In genomic region chr5:141922827-141923442, GRCh38 we compare ENCODE assay signal across 8 cellular contexts. TPM values are rescaled to one million over a fixed set of nuclear protein-coding genes. Genes with fewer than 3 reads are reported as not detected.
DNase-seq lines count a peak whose midpoint lies in the region; ATAC-seq, FAIRE-seq and TF ChIP-seq lines count a peak whose summit lies in the region.
"Not testable (repeated sequence)": the region's sequence is repeated elsewhere in the genome, so short reads cannot be mapped to it uniquely, and the experiment has no call there.

No MANE protein-coding gene starts in this region.

- H3K27ac Mint-ChIP-seq in T-helper 2 cell treated with Interferon-gamma antibody and Interleukin-4, amounts not matched to agents 5 μg/mL and 100 μg/mL, for 36 hours, result peak overlapping the region; percentile 95

- peaks cover 24% of the 10 kb centered on the region for H3K36me3 Mint-ChIP-seq in T-helper 2 cell treated with Interferon-gamma antibody and Interleukin-4, amounts not matched to agents 5 μg/mL and 100 μg/mL, for 36 hours (ENCODE audit: low read depth)

- FAIRE-seq in K562 (lab: Jason Lieb, UNC), result not testable (repeated sequence)

- H3K4me3 Mint-ChIP-seq in T-helper 2 cell treated with Interferon-gamma antibody and Interleukin-4, amounts not matched to agents 5 μg/mL and 100 μg/mL, for 36 hours, result peak overlapping the region; percentile 95

- WGBS in K562 (ENCODE audit: insufficient coverage, low coverage, missing lambda C conversion rate), result 12% methylated on average over 21 of the region's 28 CpGs
- WGBS in lung, 2 donors, result 57 to 60% methylated on average over 28 of the region's 28 CpGs

- ATAC-seq in HG03460 (IDR thresholded peaks at IDR 0.05; ENCODE audit: unreplicated experiment) (peak; percentile 7), K562 (peak; percentile 12)
- ATAC-seq in lung (ENCODE audit: insufficient read depth, low FRiP score), result not testable (repeated sequence)

- not testable (repeated sequence) for BruUV-seq in K562 (replicated peaks; lab: Mats Ljungman, UMichigan)

- not testable (repeated sequence) for H3K27me3 ChIP-seq in K562 (ENCODE audit: control insufficient read depth in 2 of 2, insufficient read depth in 2 of 2, low read length in 2 of 2); lung (ENCODE audit: control insufficient read depth, insufficient read depth); rectal smooth muscle tissue (ENCODE audit: control insufficient read depth, insufficient read depth, low read length); vagina

- H3K9me3 ChIP-seq in K562 (replicated peaks; ENCODE audit: control insufficient read depth, insufficient read depth, low read depth, low read length); lung (ENCODE audit: control insufficient read depth in 2 of 2, insufficient read depth in 1 of 2, low read length in 1 of 2); vagina: not testable (repeated sequence)

- intact Hi-C loops in K562 (cut with micrococcal nuclease), result loop anchor here (2.0 kb wide), 1 partner anchor 74 kb away; no protein-coding TSS in a partner anchor
- intact Hi-C loops in vagina (cut with DNase I), result loop anchor here (5.0 kb wide), 1 partner anchor 46 kb away; the partner anchor contains the start of gene PCDH1

- H3K27ac ChIP-seq in K562 (ENCODE audit: extremely low read depth, low read depth, low read length), result peak overlapping the region; percentile 91
- peak overlapping the region; percentile 91 to 98 for H3K27ac ChIP-seq in lung (ENCODE audit: low read depth in 1 of 2, low read length in 1 of 2)
- peak overlapping the region; percentile 98 for H3K27ac ChIP-seq in rectal smooth muscle tissue (ENCODE audit: low read depth, low read length)
- H3K27ac ChIP-seq in vagina, result peak overlapping the region; percentile 95

- CTCF ChIA-PET in K562 (lab: Yijun Ruan, JAX; ENCODE audit: low intra/inter-chr PET ratio), result not testable (repeated sequence)

- POLR2A ChIA-PET in K562 (lab: Yijun Ruan, JAX), result interaction anchor here (0.6 to 2.2 kb wide), 13 partner anchors 8 to 289 kb away, joined by 3 to 10 read pairs (median 5); partner anchors contain the start of gene RNF14

- H4K20me1 ChIP-seq in K562 (replicated peaks; ENCODE audit: control insufficient read depth, insufficient read depth, low read length), result not testable (repeated sequence)

- in situ Hi-C loops in K562 (cut with MboI), result not testable (repeated sequence)

- not testable (repeated sequence) for H3K9me3 Mint-ChIP-seq in T-helper 2 cell treated with Interferon-gamma antibody and Interleukin-4, amounts not matched to agents 5 μg/mL and 100 μg/mL, for 36 hours

- not testable (repeated sequence) for TF ChIP-seq POLR2A in K562 (conservative IDR thresholded peaks at IDR 0.05); vagina (IDR thresholded peaks at IDR 0.05)

- peaks cover 27% of the 10 kb centered on the region for H3K36me3 ChIP-seq in K562 (ENCODE audit: control insufficient read depth, insufficient read depth, low read length)
- H3K36me3 ChIP-seq in lung (ENCODE audit: control insufficient read depth in 2 of 2, insufficient read depth in 2 of 2, low read length in 2 of 2), result peaks cover 14 to 19% of the 10 kb centered on the region in 2 donors
- peaks cover 14% of the 10 kb centered on the region for H3K36me3 ChIP-seq in rectal smooth muscle tissue (ENCODE audit: control insufficient read depth, insufficient read depth, low read length)
- peaks cover 0 to 24% of the 10 kb centered on the region in 2 donors for H3K36me3 ChIP-seq in vagina

- TF ChIP-seq EP300 in K562 (IDR thresholded peaks at IDR 0.05; ENCODE audit: low read length), result not testable (repeated sequence)

- peaks cover 21% of the 10 kb centered on the region for H3K79me2 ChIP-seq in K562 (ENCODE audit: control insufficient read depth, insufficient read depth, low read length)

- H3K4me3 ChIP-seq in GM12865 (ENCODE audit: low read depth, low read length), result peak overlapping the region; percentile 80
- H3K4me3 ChIP-seq in K562, result peak overlapping the region; percentile 76
- peak overlapping the region; percentile 84 for H3K4me3 ChIP-seq in fibroblast of pulmonary artery (replicated peaks; ENCODE audit: low read depth, low read length)
- peak overlapping the region; percentile 55 for H3K4me3 ChIP-seq in lung
- peak overlapping the region; percentile 94 for H3K4me3 ChIP-seq in rectal smooth muscle tissue (ENCODE audit: low read length)
- H3K4me3 ChIP-seq in vagina, result peak overlapping the region; percentile 64 to 69

- H3K4me1 Mint-ChIP-seq in T-helper 2 cell treated with Interferon-gamma antibody and Interleukin-4, amounts not matched to agents 5 μg/mL and 100 μg/mL, for 36 hours (ENCODE audit: low read depth), result peaks cover 13% of the 10 kb centered on the region

- not testable (repeated sequence) for TF ChIP-seq CTCF in GM12865 (IDR thresholded peaks at IDR 0.05; ENCODE audit: insufficient read depth, low read depth, low read length, missing control alignments); K562 (IDR thresholded peaks at IDR 0.05 in 2 of 3, conservative IDR thresholded peaks at IDR 0.05 in 1 of 3; ENCODE audit: insufficient read depth in 2 of 3, low read depth in 1 of 3, low read length in 3 of 3); fibroblast of pulmonary artery (IDR thresholded peaks at IDR 0.05; ENCODE audit: low read length, missing control alignments); lung (IDR thresholded peaks at IDR 0.05; ENCODE audit: control extremely low read depth, extremely low read depth); vagina (IDR thresholded peaks at IDR 0.05)

- H3K9me1 ChIP-seq in K562 (ENCODE audit: control insufficient read depth, insufficient read depth, low read length), result not testable (repeated sequence)

- peak overlapping the region; percentile 98 for H2AFZ ChIP-seq in K562 (ENCODE audit: low read depth, low read length)

- not testable (repeated sequence) for DNase-seq in GM12865 (ENCODE audit: low read depth); T-helper 2 cell treated with Interferon-gamma antibody and Interleukin-4, amounts not matched to agents 5 μg/mL and 100 μg/mL, for 36 hours (ENCODE audit: low spot score); fibroblast of pulmonary artery (ENCODE audit: low read depth); lung (ENCODE audit: low spot score); vagina (ENCODE audit: extremely low spot score in 2 of 2)
- DNase-seq in K562 (ENCODE audit: extremely low read depth in 1 of 4, low spot score in 3 of 4), result peak in 2 of 4 experiments; percentile 30 to 35

- not testable (repeated sequence) for TF ChIP-seq RAD21 in K562 (CRISPR knock-in tag; conservative IDR thresholded peaks at IDR 0.05 in 1 of 2, IDR thresholded peaks at IDR 0.05 in 1 of 2)

- H3K4me2 ChIP-seq in K562 (ENCODE audit: insufficient read depth, low read length), result peak overlapping the region; percentile 90

- peaks cover 20 to 26% of the 10 kb centered on the region in 2 experiments; a peak in 4 of 5 replicates for H3K4me1 ChIP-seq in K562 (replicated peaks in 1 of 2; ENCODE audit: control insufficient read depth in 2 of 2, insufficient read depth in 2 of 2, low read length in 2 of 2)
- not testable (repeated sequence) for H3K4me1 ChIP-seq in lung (ENCODE audit: control insufficient read depth in 2 of 2, insufficient read depth in 2 of 2, low read length in 2 of 2); rectal smooth muscle tissue (ENCODE audit: control insufficient read depth, insufficient read depth, low read length)
- peaks cover 32% of the 10 kb centered on the region for H3K4me1 ChIP-seq in vagina

- H3K9ac ChIP-seq in K562 (ENCODE audit: insufficient read depth in 1 of 2, low read depth in 2 of 2, low read length in 2 of 2) (peak overlapping the region; percentile 83 to 99), rectal smooth muscle tissue (ENCODE audit: low read length) (peak overlapping the region; percentile 81)

- H3K27me3 Mint-ChIP-seq in T-helper 2 cell treated with Interferon-gamma antibody and Interleukin-4, amounts not matched to agents 5 μg/mL and 100 μg/mL, for 36 hours (ENCODE audit: low read depth), result not testable (repeated sequence)

RNA-seq across cellular contexts. Expression of gene DELE1, which starts 0.7 kb away (rescaled TPM):
- 104 and 158 TPM in 2 replicates for total RNA-seq in K562 (2011; cell fraction: chromatin; rRNA removed; ENCODE audit: low replicate concordance)
- 66.7 and 84.5 TPM in 2 replicates for total RNA-seq in K562 (2011; cell fraction: nucleolus; rRNA removed)
- 76.9 and 103 TPM in 2 replicates for total RNA-seq in K562 (2011; cell fraction: nucleoplasm; rRNA removed)
- total RNA-seq in K562 (2014; rRNA removed) (48.5 and 49.8 TPM in 2 replicates), K562 (2014; rRNA removed; fragmentation: Illumina TruSeq; extraction: Trizol) (29.2 and 34.0 TPM in 2 replicates), K562 (2015; rRNA removed; fragmentation: Illumina TruSeq; extraction: Trizol) (42.6 and 51.5 TPM in 2 replicates), K562 (2021) (64.7 and 68.8 TPM in 2 replicates), lung (100 to 1,000 TPM in 1 of 2 donors, 10 to 100 TPM in 1; 89.1 to 141 TPM), vagina (79.1 TPM)
- polyA plus RNA-seq in K562 (2011; rRNA removed) (73.0 and 100.0 TPM in 2 replicates), K562 (2014; fragmentation: Illumina TruSeq; extraction: Trizol) (62.7 and 65.1 TPM in 2 replicates), K562 (2014; fragmentation: Nextera tagmentation; extraction: Ambion mirVana) (10 to 100 TPM; 16.6 to 37.6 TPM), K562 (2014; rRNA removed) (66.3 and 74.4 TPM in 2 replicates), lung (10 to 100 TPM; 46.3 to 49.3 TPM)
- polyA plus RNA-seq in K562 (2011; cell fraction: cytosol; rRNA removed), result 72.9 and 97.6 TPM in 2 replicates
- 309 and 379 TPM in 2 replicates for polyA plus RNA-seq in K562 (2011; cell fraction: nucleus; rRNA removed)
- 49.1 and 105 TPM in 2 replicates for polyA plus RNA-seq in K562 (2012)
- polyA minus RNA-seq in K562 (2011; rRNA and poly(A)+ RNA removed), result 30.3 and 39.6 TPM in 2 replicates
- 32.1 and 33.3 TPM in 2 replicates for polyA minus RNA-seq in K562 (2011; cell fraction: cytosol; rRNA and poly(A)+ RNA removed)
- polyA minus RNA-seq in K562 (2011; cell fraction: nucleus; rRNA and poly(A)+ RNA removed), result 47.8 and 79.8 TPM in 2 replicates

RNA-seq across cellular contexts. Expression of gene PCDH12, which starts 35.1 kb away (rescaled TPM):
- total RNA-seq in K562 (2011; cell fraction: chromatin; rRNA removed; ENCODE audit: low replicate concordance), result not detected in 2 replicates
- under 0.01 TPM in 1 of 2 replicates, not detected in the other for total RNA-seq in K562 (2011; cell fraction: nucleolus; rRNA removed)
- total RNA-seq in K562 (2011; cell fraction: nucleoplasm; rRNA removed), result not detected in 2 replicates
- total RNA-seq in K562 (2014; rRNA removed), result 0.04 TPM in 1 of 2 replicates, not detected in the other
- total RNA-seq in K562 (2014; rRNA removed; fragmentation: Illumina TruSeq; extraction: Trizol), result 0.03 TPM in 1 of 2 replicates, not detected in the other
- total RNA-seq in K562 (2015; rRNA removed; fragmentation: Illumina TruSeq; extraction: Trizol), result not detected in 2 replicates
- total RNA-seq in K562 (2021), result 0.04 TPM in 1 of 2 replicates, not detected in the other
- not detected in 2 replicates for polyA plus RNA-seq in K562 (2011; rRNA removed)
- polyA plus RNA-seq in K562 (2011; cell fraction: cytosol; rRNA removed), result under 0.01 TPM in 1 of 2 replicates, not detected in the other
- not detected in 2 replicates for polyA plus RNA-seq in K562 (2011; cell fraction: nucleus; rRNA removed)
- 0.03 and 0.79 TPM in 2 replicates for polyA plus RNA-seq in K562 (2012)
- polyA plus RNA-seq in K562 (2014; fragmentation: Illumina TruSeq; extraction: Trizol), result 0.01 and 0.03 TPM in 2 replicates
- under 1 TPM; 0.01 TPM for polyA plus RNA-seq in K562 (2014; fragmentation: Nextera tagmentation; extraction: Ambion mirVana)
- 0.01 TPM in 1 of 2 replicates, not detected in the other for polyA plus RNA-seq in K562 (2014; rRNA removed)
- not detected in 2 replicates for polyA minus RNA-seq in K562 (2011; rRNA and poly(A)+ RNA removed)
- not detected in 2 replicates for polyA minus RNA-seq in K562 (2011; cell fraction: cytosol; rRNA and poly(A)+ RNA removed)
- polyA minus RNA-seq in K562 (2011; cell fraction: nucleus; rRNA and poly(A)+ RNA removed), result not detected in 2 replicates
- 10 to 100 TPM; 17.0 to 34.2 TPM for total RNA-seq in lung
- polyA plus RNA-seq in lung, result 1 to 10 TPM; 3.9 to 5.6 TPM
- 3.2 TPM for total RNA-seq in vagina

RNA-seq across cellular contexts. Expression of gene PCDH1, which starts 44.7 kb away (rescaled TPM):
- 3.9 and 10.2 TPM in 2 replicates for total RNA-seq in K562 (2011; cell fraction: chromatin; rRNA removed; ENCODE audit: low replicate concordance)
- 12.1 and 13.5 TPM in 2 replicates for total RNA-seq in K562 (2011; cell fraction: nucleolus; rRNA removed)
- total RNA-seq in K562 (2011; cell fraction: nucleoplasm; rRNA removed), result 6.8 and 8.7 TPM in 2 replicates
- total RNA-seq in K562 (2014; rRNA removed) (3.3 and 3.6 TPM in 2 replicates), K562 (2014; rRNA removed; fragmentation: Illumina TruSeq; extraction: Trizol) (0.77 and 1.1 TPM in 2 replicates), K562 (2015; rRNA removed; fragmentation: Illumina TruSeq; extraction: Trizol) (0.80 and 1.1 TPM in 2 replicates), K562 (2021) (3.2 and 3.6 TPM in 2 replicates), lung (10 to 100 TPM; 43.6 to 70.2 TPM), vagina (38.8 TPM)
- polyA plus RNA-seq in K562 (2011; rRNA removed) (1.1 and 2.3 TPM in 2 replicates), K562 (2014; fragmentation: Illumina TruSeq; extraction: Trizol) (2.2 and 2.3 TPM in 2 replicates), K562 (2014; fragmentation: Nextera tagmentation; extraction: Ambion mirVana) (under 1 TPM in 1 of 2 experiments, not detected in 1; 0.11 TPM), K562 (2014; rRNA removed) (1.4 and 1.6 TPM in 2 replicates), lung (10 to 100 TPM; 18.2 to 45.1 TPM)
- polyA plus RNA-seq in K562 (2011; cell fraction: cytosol; rRNA removed), result 1.9 and 4.1 TPM in 2 replicates
- polyA plus RNA-seq in K562 (2011; cell fraction: nucleus; rRNA removed), result 0.95 and 3.6 TPM in 2 replicates
- 1.5 and 1.6 TPM in 2 replicates for polyA plus RNA-seq in K562 (2012)
- 2.4 and 11.1 TPM in 2 replicates for polyA minus RNA-seq in K562 (2011; rRNA and poly(A)+ RNA removed)
- polyA minus RNA-seq in K562 (2011; cell fraction: cytosol; rRNA and poly(A)+ RNA removed), result 2.3 and 6.8 TPM in 2 replicates
- polyA minus RNA-seq in K562 (2011; cell fraction: nucleus; rRNA and poly(A)+ RNA removed), result 1.6 and 2.2 TPM in 2 replicates

RNA-seq across cellular contexts. Expression of gene RNF14, which starts 46.0 kb away (rescaled TPM):
- 48.4 and 50.0 TPM in 2 replicates for total RNA-seq in K562 (2011; cell fraction: chromatin; rRNA removed; ENCODE audit: low replicate concordance)
- total RNA-seq in K562 (2011; cell fraction: nucleolus; rRNA removed), result 25.0 and 27.0 TPM in 2 replicates
- total RNA-seq in K562 (2011; cell fraction: nucleoplasm; rRNA removed), result 37.1 and 41.4 TPM in 2 replicates
- total RNA-seq in K562 (2014; rRNA removed), result 36.3 and 49.4 TPM in 2 replicates
- 96.0 and 113 TPM in 2 replicates for total RNA-seq in K562 (2014; rRNA removed; fragmentation: Illumina TruSeq; extraction: Trizol)
- total RNA-seq in K562 (2015; rRNA removed; fragmentation: Illumina TruSeq; extraction: Trizol), result 63.5 and 65.7 TPM in 2 replicates
- total RNA-seq in K562 (2021), result 71.5 and 72.9 TPM in 2 replicates
- polyA plus RNA-seq in K562 (2011; rRNA removed), result 40.2 and 75.1 TPM in 2 replicates
- polyA plus RNA-seq in K562 (2011; cell fraction: cytosol; rRNA removed), result 27.5 and 29.4 TPM in 2 replicates
- polyA plus RNA-seq in K562 (2011; cell fraction: nucleus; rRNA removed), result 31.7 and 39.3 TPM in 2 replicates
- polyA plus RNA-seq in K562 (2012), result 71.4 and 72.1 TPM in 2 replicates
- 91.6 and 94.7 TPM in 2 replicates for polyA plus RNA-seq in K562 (2014; fragmentation: Illumina TruSeq; extraction: Trizol)
- polyA plus RNA-seq in K562 (2014; fragmentation: Nextera tagmentation; extraction: Ambion mirVana), result 100 to 1,000 TPM; 100 to 140 TPM
- 38.1 and 41.4 TPM in 2 replicates for polyA plus RNA-seq in K562 (2014; rRNA removed)
- polyA minus RNA-seq in K562 (2011; rRNA and poly(A)+ RNA removed), result 49.8 and 68.3 TPM in 2 replicates
- polyA minus RNA-seq in K562 (2011; cell fraction: cytosol; rRNA and poly(A)+ RNA removed), result 27.7 and 44.4 TPM in 2 replicates
- 20.3 and 28.5 TPM in 2 replicates for polyA minus RNA-seq in K562 (2011; cell fraction: nucleus; rRNA and poly(A)+ RNA removed)
- total RNA-seq in lung, result 10 to 100 TPM; 53.3 to 66.0 TPM
- 10 to 100 TPM; 16.8 to 36.9 TPM for polyA plus RNA-seq in lung
- 37.8 TPM for total RNA-seq in vagina
